In the genomic region with DNA sequence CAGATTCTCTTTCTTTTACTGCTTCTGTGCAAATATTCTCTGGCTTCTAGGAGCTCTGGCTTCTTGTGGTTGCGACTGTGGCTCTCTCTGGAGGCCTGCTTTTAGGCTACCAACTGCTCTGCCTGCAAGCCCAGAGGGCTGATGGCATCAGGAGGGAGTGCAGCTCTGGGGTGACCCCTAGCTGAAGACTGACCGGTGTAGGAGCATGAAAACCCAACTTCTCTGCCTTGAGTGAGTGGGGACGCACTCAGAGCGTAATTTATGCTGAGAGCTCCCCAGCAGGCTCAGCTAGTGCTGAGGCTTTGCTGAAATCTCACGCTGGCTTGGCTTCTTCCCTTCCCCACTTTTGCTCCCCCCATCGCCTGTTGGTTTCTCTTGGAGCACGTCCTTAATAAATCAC, we compare ENCODE assay signal across 19 cellular contexts. TPM values are rescaled to one million over a fixed set of nuclear protein-coding genes. Genes with fewer than 3 reads are reported as not detected.
DNase-seq lines count a peak whose midpoint lies in the region; ATAC-seq, FAIRE-seq and TF ChIP-seq lines count a peak whose summit lies in the region.
"Had no signal": no experiment of that assay in that cellular context is flagged by ENCODE, and none has a peak within 500 bp of the region (broad histone marks: within the 10 kb centered on the region; RNA-seq: fewer than 3 reads in every experiment).

No MANE protein-coding gene starts in this region.

- H3K9ac ChIP-seq in H9 (ENCODE audit: extremely low read depth, insufficient read length, low read length), result no peak overlapping the region

- no peak overlapping the region for H3K27ac Mint-ChIP-seq in H9
- H3K27ac Mint-ChIP-seq: activated CD4-positive, alpha-beta T cell treated with anti-CD3 and anti-CD28 coated beads, Interleukin-2, amount 10 ng/mL, durations not matched to agents 24 days and 14 days; CD8-positive, alpha-beta T cell; dendritic cell treated with granulocyte-macrophage colony-stimulating factor and Interleukin-4, amounts not matched to agents 40 ng/mL and 50 ng/mL, for 4 days had no signal

- H2BK12ac ChIP-seq in H9 (ENCODE audit: insufficient read length, low read depth, low read length), result no peak overlapping the region

- no peak overlapping the region for H3K4me2 ChIP-seq in H9 (ENCODE audit: insufficient read depth, insufficient read length, low read length)

- no peak overlapping the region for H3K23ac ChIP-seq in H9 (ENCODE audit: insufficient read length, low read depth, low read length)

- H3K79me2 ChIP-seq in H9 (ENCODE audit: insufficient read depth, low read length), result no peaks in the 10 kb centered on the region

- H3K4me1 ChIP-seq in H9 (ENCODE audit: insufficient read depth, low read length) (no peaks in the 10 kb centered on the region), iPS DF 6.9 (ENCODE audit: control insufficient read depth, insufficient read depth, low read length) (no peaks in the 10 kb centered on the region)
- H3K4me1 ChIP-seq: breast epithelium, gastroesophageal sphincter, thyroid gland had no signal

- H3K4me3 Mint-ChIP-seq in H9, result no peak overlapping the region
- H3K4me3 Mint-ChIP-seq: activated CD4-positive, alpha-beta T cell treated with anti-CD3 and anti-CD28 coated beads, Interleukin-2, amount 10 ng/mL, durations not matched to agents 24 days and 14 days; CD8-positive, alpha-beta T cell; dendritic cell treated with granulocyte-macrophage colony-stimulating factor and Interleukin-4, amounts not matched to agents 40 ng/mL and 50 ng/mL, for 4 days; neural crest cell had no signal

- H3K18ac ChIP-seq in H9 (ENCODE audit: insufficient read length, low read depth, low read length), result no peak overlapping the region

- no peak for FAIRE-seq in urothelium cell line (lab: Jason Lieb, UNC)

- no peak overlapping the region for H3K14ac ChIP-seq in H9 (ENCODE audit: insufficient read depth, low read length)

- H2BK5ac ChIP-seq in H9 (ENCODE audit: insufficient read length, low read length), result no peak overlapping the region

- peak; percentile 58 for TF ChIP-seq CTCF in H9 (conservative IDR thresholded peaks at IDR 0.05)

- H3K23me2 ChIP-seq in H9 (ENCODE audit: insufficient read length, low read depth, low read length, poor library complexity, severe bottlenecking), result no peaks in the 10 kb centered on the region

- H3K79me1 ChIP-seq in H9 (ENCODE audit: insufficient read depth, low read depth, low read length, poor library complexity, severe bottlenecking), result no peaks in the 10 kb centered on the region

- H3K9me3 ChIP-seq in H9 (ENCODE audit: control insufficient read depth, low read depth, low read length) (no peaks in the 10 kb centered on the region), iPS DF 6.9 (ENCODE audit: control insufficient read depth, insufficient read depth, low read length) (no peaks in the 10 kb centered on the region)
- H3K9me3 ChIP-seq: breast epithelium, gastroesophageal sphincter, thyroid gland had no signal

- H4K20me1 ChIP-seq in H9 (ENCODE audit: control insufficient read depth, insufficient read depth, insufficient read length), result no peaks in the 10 kb centered on the region

- no CpG with 5 or more reads among the region's 7 CpGs for WGBS in H9 (ENCODE audit: extremely low coverage, insufficient read length, low lambda C conversion rate)
- no CpG with 5 or more reads among the region's 7 CpGs for WGBS in iPS DF 6.9 (ENCODE audit: insufficient coverage, insufficient read length)

- H3K4me1 Mint-ChIP-seq in H9, result peaks cover 2 to 6% of the 10 kb centered on the region in 2 experiments; a peak in 2 of 4 replicates
- H3K4me1 Mint-ChIP-seq: activated CD4-positive, alpha-beta T cell treated with anti-CD3 and anti-CD28 coated beads, Interleukin-2, amount 10 ng/mL, durations not matched to agents 24 days and 14 days; neural crest cell had no signal

- H3K27ac ChIP-seq in H9 (ENCODE audit: insufficient read length, low read depth, low read length) (no peak overlapping the region), iPS DF 6.9 (ENCODE audit: low read length) (no peak overlapping the region)
- H3K27ac ChIP-seq: breast epithelium, epithelial cell of prostate, gastroesophageal sphincter, thyroid gland had no signal

- peaks cover 0 to 2% (median 0%) of the 10 kb centered on the region in 3 experiments; a peak in 1 of 7 replicates for H3K36me3 Mint-ChIP-seq in H9 (ENCODE audit: insufficient read depth in 1 of 3, low read depth in 3 of 3)
- H3K36me3 Mint-ChIP-seq: CD8-positive, alpha-beta T cell had no signal

- H3K27me3 ChIP-seq in H9 (ENCODE audit: insufficient read depth, low read length), result no peaks in the 10 kb centered on the region; the same call in 1 of the 2 replicates
- H3K27me3 ChIP-seq in iPS DF 6.9 (ENCODE audit: control insufficient read depth, insufficient read depth, low read length), result no peaks in the 10 kb centered on the region
- H3K27me3 ChIP-seq: thyroid gland had no signal

- ATAC-seq in HG02938 (IDR thresholded peaks at IDR 0.05; ENCODE audit: unreplicated experiment), result no peak
- ATAC-seq: CD8-positive, alpha-beta T cell; gastroesophageal sphincter; left lobe of liver had no signal

- in situ Hi-C loops in SK-MEL-5 (cut with HindIII; ENCODE audit: low pct_unique_long_range_greater_than_20kb, low sequenced_read_pairs), result no loop called here

- no peak overlapping the region for H2BK20ac ChIP-seq in H9 (ENCODE audit: low read depth, low read length, poor library complexity, severe bottlenecking)

- H2AFZ ChIP-seq in H9 (ENCODE audit: low read length), result no peak overlapping the region

- H3K4me3 ChIP-seq in iPS DF 6.9 (ENCODE audit: low read length), result no peak overlapping the region
- H3K4me3 ChIP-seq: breast epithelium, gastroesophageal sphincter, thyroid gland had no signal

- no peak overlapping the region for H2AK5ac ChIP-seq in H9 (ENCODE audit: insufficient read length, low read length)

- H2BK120ac ChIP-seq in H9 (ENCODE audit: low read depth, low read length, poor library complexity, severe bottlenecking), result no peak overlapping the region

- H3K9me3 Mint-ChIP-seq in H9, result peaks cover 0 to 4% of the 10 kb centered on the region in 2 experiments; a peak in 2 of 5 replicates
- H3K9me3 Mint-ChIP-seq: activated CD4-positive, alpha-beta T cell treated with anti-CD3 and anti-CD28 coated beads, Interleukin-2, amount 10 ng/mL, durations not matched to agents 24 days and 14 days; CD8-positive, alpha-beta T cell; dendritic cell treated with granulocyte-macrophage colony-stimulating factor and Interleukin-4, amounts not matched to agents 40 ng/mL and 50 ng/mL, for 4 days; neural crest cell had no signal

- no peak overlapping the region for H3K4ac ChIP-seq in H9 (ENCODE audit: low read depth, low read length)

- no peak overlapping the region for H2BK15ac ChIP-seq in H9 (ENCODE audit: low read depth, low read length)

- DNase-seq in AG20443 (ENCODE audit: low spot score) (peak; percentile 25), H9 (peak; percentile 82), SK-MEL-5 (ENCODE audit: low read depth, low spot score) (peak; percentile 25), iPS DF 6.9 (ENCODE audit: low read depth, low spot score) (peak; percentile 13), GM03348 (ENCODE audit: low spot score) (no peak), foreskin melanocyte (no peak), urothelium cell line (ENCODE audit: low spot score) (no peak)
- DNase-seq: activated CD4-positive, alpha-beta T cell treated with anti-CD3 and anti-CD28 coated beads, Interleukin-2, amount 10 ng/mL, durations not matched to agents 24 days and 14 days; activated effector memory CD4-positive, alpha-beta T cell treated with anti-CD3 and anti-CD28 coated beads, Interleukin-2, amount 50 U/mL, for 16 hours; CD8-positive, alpha-beta T cell; NCI-H1417 had no signal

- H4K5ac ChIP-seq in H9 (ENCODE audit: insufficient read length, low read depth, low read length), result no peak overlapping the region

- H3K56ac ChIP-seq in H9 (ENCODE audit: insufficient read length, low read depth, low read length), result no peak overlapping the region

- H3K36me3 ChIP-seq in iPS DF 6.9 (ENCODE audit: control insufficient read depth, insufficient read depth, low read length), result no peaks in the 10 kb centered on the region
- H3K36me3 ChIP-seq: breast epithelium, gastroesophageal sphincter, thyroid gland had no signal

- no peak overlapping the region for H4K8ac ChIP-seq in H9 (replicated peaks; ENCODE audit: insufficient read length, low read depth, low read length)

- no peak overlapping the region for H3T11ph ChIP-seq in H9 (ENCODE audit: low read length)

- no peak overlapping the region for H4K91ac ChIP-seq in H9 (ENCODE audit: insufficient read length, low read depth, low read length)

- H3K27me3 Mint-ChIP-seq in H9 (ENCODE audit: low read depth), result peaks cover 85% of the 10 kb centered on the region

RNA-seq across cellular contexts. Expression of gene RBM19, which starts 29.9 kb away (rescaled TPM):
- total RNA-seq in H9 (2021), result 32.2 and 33.1 TPM in 2 replicates
- total RNA-seq in SK-MEL-5 (2014; rRNA removed; shearing (Covaris generic)), result 49.6 and 53.6 TPM in 2 replicates
- polyA plus RNA-seq in SK-MEL-5 (2015; cell fraction: cytosol; rRNA removed), result 35.6 and 40.3 TPM in 2 replicates
- polyA plus RNA-seq in SK-MEL-5 (2015; cell fraction: nucleus; rRNA removed), result 154 and 204 TPM in 2 replicates

Comparison
In these comparisons a context has a peak if more than half of its experiments do, and no peak if none do; other contexts are left out.
1. DNase-seq: peak in AG20443 (single experiment), H9 (single experiment), SK-MEL-5 (single experiment) and iPS DF 6.9 (single experiment); none in GM03348 (single experiment), foreskin melanocyte (single experiment) and urothelium cell line (single experiment).